Comparison of ENCODE assay signal across 27 cellular contexts in the genomic region with DNA sequence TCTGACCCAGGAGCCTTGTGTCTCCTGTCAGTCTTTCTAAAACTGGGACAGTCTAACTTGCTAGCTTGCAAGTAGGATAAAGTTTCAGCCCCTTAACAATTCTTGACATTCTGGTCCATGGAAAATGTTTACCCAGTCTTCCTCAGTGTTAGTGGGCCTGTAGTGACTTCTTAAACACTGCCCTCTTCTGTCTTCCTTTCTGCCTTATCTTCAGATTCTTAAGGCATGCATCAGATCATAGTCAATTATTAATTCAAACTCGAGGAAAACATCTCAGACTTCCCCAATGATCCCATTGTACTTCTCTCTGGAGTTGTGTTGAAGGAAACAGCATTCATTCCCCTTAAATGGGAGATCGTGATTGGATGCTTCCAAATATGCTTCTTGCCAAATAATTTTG.
DNase-seq lines count a peak whose midpoint lies in the region; ATAC-seq and TF ChIP-seq lines count a peak whose summit lies in the region.
"Had no signal": no experiment of that assay in that cellular context is flagged by ENCODE, and none has a peak within 500 bp of the region (broad histone marks: within the 10 kb centered on the region; RNA-seq: fewer than 3 reads in every experiment).

No MANE protein-coding gene starts in this region.

- no peaks in the 10 kb centered on the region for H3K9me3 Mint-ChIP-seq in endothelial cell (ENCODE audit: unreplicated experiment)
- H3K9me3 Mint-ChIP-seq: neural progenitor cell had no signal

- H3K4me3 ChIP-seq in kidney epithelial cell (ENCODE audit: low read depth, low read length): no peak overlapping the region
- H3K4me3 ChIP-seq: gastrocnemius medialis, GM12878, neural progenitor cell, tibial nerve had no signal

- no peak for TF ChIP-seq EP300 in Ishikawa (IDR thresholded peaks at IDR 0.05; ENCODE audit: borderline replicate concordance)

- H3K27me3 ChIP-seq in kidney epithelial cell (ENCODE audit: control insufficient read depth, insufficient read depth, low read length): no peaks in the 10 kb centered on the region
- H3K27me3 ChIP-seq: BE2C, gastrocnemius medialis, neural progenitor cell, tibial nerve had no signal

- H3K27me3 Mint-ChIP-seq in endothelial cell (ENCODE audit: unreplicated experiment): no peaks in the 10 kb centered on the region
- H3K27me3 Mint-ChIP-seq: stimulated activated naive CD8-positive, alpha-beta T cell treated with anti-CD3 and anti-CD28 coated beads, Interleukin-15, Interleukin-2, amounts not matched to agents 100 ng/mL and 50 ng/mL, for 24 hours; T-cell had no signal

- no peaks in the 10 kb centered on the region for H3K36me3 Mint-ChIP-seq in endothelial cell (ENCODE audit: low read depth, unreplicated experiment)
- H3K36me3 Mint-ChIP-seq: neural progenitor cell, T-cell had no signal

- TF ChIP-seq RAD21 in Ishikawa (IDR thresholded peaks at IDR 0.05; ENCODE audit: low read depth): peak; percentile 6; the same call in 1 of the 2 replicates

- no peak overlapping the region for H3K4me3 Mint-ChIP-seq in endothelial cell (ENCODE audit: unreplicated experiment)
- H3K4me3 Mint-ChIP-seq: neural progenitor cell; stimulated activated naive CD8-positive, alpha-beta T cell treated with anti-CD3 and anti-CD28 coated beads, Interleukin-15, Interleukin-2, amounts not matched to agents 100 ng/mL and 50 ng/mL, for 24 hours; T-cell had no signal

- in situ Hi-C loops in ACHN (cut with HindIII; ENCODE audit: low pct_ligation_motif_present, low pct_unique_long_range_greater_than_20kb, low sequenced_read_pairs): no loop called here

- no peaks in the 10 kb centered on the region for H3K36me3 ChIP-seq in kidney epithelial cell (ENCODE audit: control insufficient read depth, insufficient read depth, low read length)
- H3K36me3 ChIP-seq: BE2C, gastrocnemius medialis, neural progenitor cell, tibial nerve had no signal

- no peaks in the 10 kb centered on the region for H3K4me1 Mint-ChIP-seq in endothelial cell (ENCODE audit: unreplicated experiment)
- H3K4me1 Mint-ChIP-seq: neural progenitor cell, T-cell had no signal

- TF ChIP-seq CTCF in kidney epithelial cell (IDR thresholded peaks at IDR 0.05; ENCODE audit: insufficient read depth, low read length, poor library complexity, severe bottlenecking) (peak; percentile 12), endothelial cell (IDR thresholded peaks at IDR 0.05; ENCODE audit: unreplicated experiment) (no peak)

- no peak overlapping the region for H3K27ac Mint-ChIP-seq in endothelial cell (ENCODE audit: unreplicated experiment)
- H3K27ac Mint-ChIP-seq: neural progenitor cell; stimulated activated naive CD8-positive, alpha-beta T cell treated with anti-CD3 and anti-CD28 coated beads, Interleukin-15, Interleukin-2, amounts not matched to agents 100 ng/mL and 50 ng/mL, for 24 hours; T-cell had no signal

- DNase-seq in ACHN: peak; percentile 55
- peak; percentile 33 for DNase-seq in amniotic epithelial cell (ENCODE audit: low read depth)
- DNase-seq in kidney epithelial cell (ENCODE audit: low read depth): no peak
- DNase-seq in activated T-cell treated with anti-CD3 and anti-CD28 coated beads for 4 hours: no peak
- no peak for DNase-seq in endothelial cell (ENCODE audit: low spot score)
- DNase-seq: activated gamma-delta T cell; activated T-cell treated with anti-CD3 and anti-CD28 coated beads, Interleukin-2, amount 50 U/mL, for 1 hour; BE2C; cerebellar nuclear complex; DMS79 treated with DMSO at 0.1 percent for 48 hours; erythroblast; gastrocnemius medialis; hypothalamus; NCI-H1105; NCI-H2029; NK-92 treated with Interleukin-12 subunit alpha and Interleukin-12 subunit beta, amount 100 ng/mL, for 24 hours; stimulated activated CD4-positive, alpha-beta T cell treated with anti-CD3 and anti-CD28 coated beads, Interleukin-15, amount 100 ng/mL, for 24 hours; T-cell had no signal

- ATAC-seq in GM18861 (IDR thresholded peaks at IDR 0.05; ENCODE audit: unreplicated experiment): no peak
- ATAC-seq in esophagus mucosa: no peak
- ATAC-seq: gastrocnemius medialis, GM12878, Panc1, sciatic nerve, T-cell had no signal

TF ChIP-seq in Ishikawa, 13 proteins besides CTCF, POLR2A, EP300 and RAD21:
- no peak for TF ChIP-seq TCF12 (IDR thresholded peaks at IDR 0.05; ENCODE audit: low read depth)
- TF ChIP-seq, protein P1, sequence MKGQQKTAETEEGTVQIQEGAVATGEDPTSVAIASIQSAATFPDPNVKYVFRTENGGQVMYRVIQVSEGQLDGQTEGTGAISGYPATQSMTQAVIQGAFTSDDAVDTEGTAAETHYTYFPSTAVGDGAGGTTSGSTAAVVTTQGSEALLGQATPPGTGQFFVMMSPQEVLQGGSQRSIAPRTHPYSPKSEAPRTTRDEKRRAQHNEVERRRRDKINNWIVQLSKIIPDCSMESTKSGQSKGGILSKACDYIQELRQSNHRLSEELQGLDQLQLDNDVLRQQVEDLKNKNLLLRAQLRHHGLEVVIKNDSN (IDR thresholded peaks at IDR 0.05): no peak

Comparison
In these comparisons a context has a peak if more than half of its experiments do, and no peak if none do; other contexts are left out.
1. DNase-seq: peak in ACHN (single experiment) and amniotic epithelial cell (single experiment); none in kidney epithelial cell (single experiment), activated T-cell treated with anti-CD3 and anti-CD28 coated beads for 4 hours (single experiment) and endothelial cell (single experiment).